Comparison of ENCODE assay signal across 1 cellular context in genomic region chr6:110874880-110875547, GRCh38.
A peak's percentile ranks its signal among the peaks of the same experiment; 100 is the strongest.
TF ChIP-seq lines count a peak whose summit lies in the region.

No MANE protein-coding gene starts in this region.

TF ChIP-seq in HepG2, 621 proteins besides CTCF, POLR2A, EP300 and RAD21 (continued from another document and continues in another):
- no peak for TF ChIP-seq ZNF10 (CRISPR knock-in tag; IDR thresholded peaks at IDR 0.05; ENCODE audit: borderline replicate concordance, low read depth)
- no peak for TF ChIP-seq ETV6 (CRISPR knock-in tag; conservative IDR thresholded peaks at IDR 0.05)
- TF ChIP-seq MYNN (CRISPR knock-in tag; IDR thresholded peaks at IDR 0.05; ENCODE audit: low read depth), result no peak
- TF ChIP-seq GPBP1L1 (CRISPR knock-in tag; IDR thresholded peaks at IDR 0.05), result no peak
- no peak for TF ChIP-seq ARID4A (CRISPR knock-in tag; IDR thresholded peaks at IDR 0.05; ENCODE audit: borderline replicate concordance)
- TF ChIP-seq KDM1A (CRISPR knock-in tag; IDR thresholded peaks at IDR 0.05), result no peak
- TF ChIP-seq ZNF841 (CRISPR knock-in tag; IDR thresholded peaks at IDR 0.05; ENCODE audit: borderline replicate concordance), result no peak
- no peak for TF ChIP-seq SPEN (CRISPR knock-in tag; IDR thresholded peaks at IDR 0.05; ENCODE audit: low read depth)
- TF ChIP-seq GRHL1 (CRISPR knock-in tag; conservative IDR thresholded peaks at IDR 0.05), result no peak
- no peak for TF ChIP-seq HHEX (CRISPR knock-in tag; IDR thresholded peaks at IDR 0.05)
- no peak for TF ChIP-seq ZIK1 (CRISPR knock-in tag; IDR thresholded peaks at IDR 0.05; ENCODE audit: borderline replicate concordance, low read depth)
- TF ChIP-seq KLF13 (CRISPR knock-in tag; IDR thresholded peaks at IDR 0.05), result no peak
- TF ChIP-seq CENPX (CRISPR knock-in tag; IDR thresholded peaks at IDR 0.05), result no peak
- no peak for TF ChIP-seq ZFP41 (CRISPR knock-in tag; IDR thresholded peaks at IDR 0.05; ENCODE audit: borderline replicate concordance)
- no peak for TF ChIP-seq HIVEP1 (CRISPR knock-in tag; IDR thresholded peaks at IDR 0.05)
- TF ChIP-seq RNF219 (CRISPR knock-in tag; IDR thresholded peaks at IDR 0.05), result no peak; the same call in 1 of the 2 replicates
- TF ChIP-seq ZNF569 (CRISPR knock-in tag; IDR thresholded peaks at IDR 0.05; ENCODE audit: borderline replicate concordance), result no peak
- no peak for TF ChIP-seq ZNF205 (CRISPR knock-in tag; IDR thresholded peaks at IDR 0.05)
- no peak for TF ChIP-seq ZNF3 (CRISPR knock-in tag; IDR thresholded peaks at IDR 0.05)
- TF ChIP-seq TARDBP (CRISPR knock-in tag; IDR thresholded peaks at IDR 0.05), result no peak
- TF ChIP-seq TMF1 (CRISPR knock-in tag; IDR thresholded peaks at IDR 0.05; ENCODE audit: low read depth), result 0 out of 2 replicates have a peak, but pooled peaks have one; percentile 16
- no peak for TF ChIP-seq GTF3A (CRISPR knock-in tag; conservative IDR thresholded peaks at IDR 0.05)
- TF ChIP-seq ZNF260 (CRISPR knock-in tag; IDR thresholded peaks at IDR 0.05; ENCODE audit: borderline replicate concordance, low read depth), result no peak
- no peak for TF ChIP-seq ZNF580 (CRISPR knock-in tag; IDR thresholded peaks at IDR 0.05; ENCODE audit: borderline replicate concordance, low read depth)
- no peak for TF ChIP-seq ZNF354B (CRISPR knock-in tag; IDR thresholded peaks at IDR 0.05)
- TF ChIP-seq STAT5B (CRISPR knock-in tag; IDR thresholded peaks at IDR 0.05), result no peak
- TF ChIP-seq MAX (IDR thresholded peaks at IDR 0.05), result peak; percentile 8; the same call in 1 of the 2 replicates
- no peak for TF ChIP-seq TEAD3 (CRISPR knock-in tag; optimal IDR thresholded peaks at IDR 0.05; ENCODE audit: borderline replicate concordance)
- TF ChIP-seq FOXC1 (CRISPR knock-in tag; IDR thresholded peaks at IDR 0.05; ENCODE audit: borderline replicate concordance), result no peak
- no peak for TF ChIP-seq ZBTB34 (CRISPR knock-in tag; IDR thresholded peaks at IDR 0.05)
- TF ChIP-seq HDAC1 (CRISPR knock-in tag; IDR thresholded peaks at IDR 0.05), result no peak
- TF ChIP-seq ZNF772 (CRISPR knock-in tag; IDR thresholded peaks at IDR 0.05), result no peak
- TF ChIP-seq ZNF850 (CRISPR knock-in tag; conservative IDR thresholded peaks at IDR 0.05), result no peak
- TF ChIP-seq SALL1 (CRISPR knock-in tag; IDR thresholded peaks at IDR 0.05), result no peak
- TF ChIP-seq KDM5A (IDR thresholded peaks at IDR 0.05; ENCODE audit: borderline replicate concordance, low read length), result peak; percentile 40; the same call in 1 of the 2 replicates
- no peak for TF ChIP-seq NKX3-1 (CRISPR knock-in tag; IDR thresholded peaks at IDR 0.05)
- TF ChIP-seq HNRNPUL1 (IDR thresholded peaks at IDR 0.05; ENCODE audit: low read depth, low read length), result no peak
- peak; percentile 32 for TF ChIP-seq YY1 (IDR thresholded peaks at IDR 0.05; ENCODE audit: insufficient read depth, insufficient replicate concordance, low read depth, low read length)
- TF ChIP-seq TAF15 (IDR thresholded peaks at IDR 0.05; ENCODE audit: low read depth, low read length, poor library complexity, severe bottlenecking), result peak; percentile 61
- no peak for TF ChIP-seq FOXK1 (CRISPR knock-in tag; IDR thresholded peaks at IDR 0.05; ENCODE audit: borderline replicate concordance, low read depth)
- TF ChIP-seq FOXK2 (IDR thresholded peaks at IDR 0.05), result no peak
- 0 out of 2 replicates have a peak, but pooled peaks have one; percentile 21 for TF ChIP-seq ZMAT3 (CRISPR knock-in tag; conservative IDR thresholded peaks at IDR 0.05)
- TF ChIP-seq ZNF879 (CRISPR knock-in tag; IDR thresholded peaks at IDR 0.05), result no peak
- no peak for TF ChIP-seq ZNF768 (CRISPR knock-in tag; IDR thresholded peaks at IDR 0.05)
- no peak for TF ChIP-seq ZNF224 (CRISPR knock-in tag; IDR thresholded peaks at IDR 0.05)
- no peak for TF ChIP-seq POLR2AphosphoS2 (IDR thresholded peaks at IDR 0.05; ENCODE audit: low read depth, low read length)
- no peak for TF ChIP-seq ZNF761 (CRISPR knock-in tag; conservative IDR thresholded peaks at IDR 0.05)
- no peak for TF ChIP-seq MNT (IDR thresholded peaks at IDR 0.05)
- no peak for TF ChIP-seq SMAD9 (CRISPR knock-in tag; IDR thresholded peaks at IDR 0.05)
- TF ChIP-seq ZNF225 (CRISPR knock-in tag; IDR thresholded peaks at IDR 0.05), result no peak
- TF ChIP-seq BHLHE40 (IDR thresholded peaks at IDR 0.05; ENCODE audit: low read length), result 0 out of 2 replicates have a peak, but pooled peaks have one; percentile 1
- 0 out of 2 replicates have a peak, but pooled peaks have one; percentile 3 for TF ChIP-seq ZFP37 (CRISPR knock-in tag; IDR thresholded peaks at IDR 0.05; ENCODE audit: borderline replicate concordance)
- TF ChIP-seq POGK (CRISPR knock-in tag; conservative IDR thresholded peaks at IDR 0.05), result no peak; the same call in 1 of the 2 replicates
- no peak for TF ChIP-seq NR3C1 (CRISPR knock-in tag; IDR thresholded peaks at IDR 0.05)
- no peak for TF ChIP-seq ZNF431 (CRISPR knock-in tag; IDR thresholded peaks at IDR 0.05; ENCODE audit: borderline replicate concordance, low read depth)
- TF ChIP-seq HCFC1 (IDR thresholded peaks at IDR 0.05; ENCODE audit: low read depth, low read length), result no peak
- TF ChIP-seq KAT2B (IDR thresholded peaks at IDR 0.05; ENCODE audit: borderline replicate concordance, low read depth, low read length), result no peak
